ENCODE assay signal across 1 cellular context in the genomic region with DNA sequence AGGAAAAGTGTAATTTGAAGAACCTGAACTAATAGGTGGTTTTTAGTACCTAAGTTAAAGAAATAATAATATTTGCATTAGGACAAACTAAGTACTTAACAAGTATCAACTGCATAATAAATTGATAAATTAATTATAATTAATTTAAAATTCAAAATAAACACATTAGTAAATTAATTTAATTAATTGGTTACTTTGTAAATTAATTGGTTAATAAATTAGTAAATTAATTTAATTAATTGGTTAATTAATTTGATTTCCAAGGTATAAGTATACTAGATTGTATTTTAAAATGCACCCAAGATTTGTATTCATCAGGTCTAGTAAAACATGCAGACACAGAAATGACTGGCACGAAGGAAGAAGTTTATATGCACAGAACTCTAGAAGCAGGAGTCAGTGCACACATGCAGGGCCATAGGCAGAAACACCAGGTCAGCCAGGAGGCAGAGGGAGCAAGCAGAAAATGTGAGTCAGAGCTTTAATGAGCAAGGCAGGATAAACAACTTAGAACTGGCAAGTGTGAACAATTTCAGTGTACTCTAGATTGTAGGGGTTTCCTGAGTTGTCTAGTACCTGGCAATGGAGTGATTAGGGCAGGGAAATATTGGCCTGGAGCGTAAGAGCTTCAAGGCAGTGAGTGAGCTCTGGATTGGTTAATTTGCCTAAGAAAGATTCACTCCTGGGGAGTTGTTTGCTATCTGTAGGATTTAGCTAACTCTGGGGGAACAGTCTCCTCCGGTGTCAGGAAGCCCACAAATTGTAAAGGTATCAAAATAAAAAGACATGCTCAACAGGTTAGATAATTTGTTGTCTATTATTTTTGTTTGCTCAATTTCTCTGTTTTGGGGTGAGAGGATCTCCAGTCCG.
TF ChIP-seq lines count a peak whose summit lies in the region.

No MANE protein-coding gene starts in this region.

TF ChIP-seq in H1, 55 proteins besides CTCF, POLR2A, EP300 and RAD21 (continued from another document):
- TF ChIP-seq TBP (IDR thresholded peaks at IDR 0.05; ENCODE audit: low read depth, low read length) = no peak
- no peak for TF ChIP-seq ASH2L (IDR thresholded peaks at IDR 0.05; ENCODE audit: low read length)
- TF ChIP-seq SP4 (IDR thresholded peaks at IDR 0.05; ENCODE audit: low read length) = no peak
- no peak for TF ChIP-seq CBX8 (IDR thresholded peaks at IDR 0.05; ENCODE audit: borderline replicate concordance, low read depth, low read length)
- no peak for TF ChIP-seq SAP30 (IDR thresholded peaks at IDR 0.05; ENCODE audit: insufficient read depth, insufficient replicate concordance, low read length)
- no peak for TF ChIP-seq ZNF274 (IDR thresholded peaks at IDR 0.05; ENCODE audit: borderline replicate concordance, extremely low read depth, low read length)
- TF ChIP-seq CHD1 (IDR thresholded peaks at IDR 0.05; ENCODE audit: low read depth, low read length) = no peak
- no peak for TF ChIP-seq HDAC2 (IDR thresholded peaks at IDR 0.05; ENCODE audit: borderline replicate concordance in 1 of 2, low read depth in 2 of 2, low read length in 2 of 2)
- no peak for TF ChIP-seq HDAC6 (IDR thresholded peaks at IDR 0.05; ENCODE audit: low read depth, low read length)
- TF ChIP-seq RFX5 (IDR thresholded peaks at IDR 0.05; ENCODE audit: borderline replicate concordance, low read depth, low read length) = no peak
- no peak for TF ChIP-seq CTBP2 (IDR thresholded peaks at IDR 0.05; ENCODE audit: borderline replicate concordance, insufficient read depth, insufficient read length, low read length)
- TF ChIP-seq, protein P1, sequence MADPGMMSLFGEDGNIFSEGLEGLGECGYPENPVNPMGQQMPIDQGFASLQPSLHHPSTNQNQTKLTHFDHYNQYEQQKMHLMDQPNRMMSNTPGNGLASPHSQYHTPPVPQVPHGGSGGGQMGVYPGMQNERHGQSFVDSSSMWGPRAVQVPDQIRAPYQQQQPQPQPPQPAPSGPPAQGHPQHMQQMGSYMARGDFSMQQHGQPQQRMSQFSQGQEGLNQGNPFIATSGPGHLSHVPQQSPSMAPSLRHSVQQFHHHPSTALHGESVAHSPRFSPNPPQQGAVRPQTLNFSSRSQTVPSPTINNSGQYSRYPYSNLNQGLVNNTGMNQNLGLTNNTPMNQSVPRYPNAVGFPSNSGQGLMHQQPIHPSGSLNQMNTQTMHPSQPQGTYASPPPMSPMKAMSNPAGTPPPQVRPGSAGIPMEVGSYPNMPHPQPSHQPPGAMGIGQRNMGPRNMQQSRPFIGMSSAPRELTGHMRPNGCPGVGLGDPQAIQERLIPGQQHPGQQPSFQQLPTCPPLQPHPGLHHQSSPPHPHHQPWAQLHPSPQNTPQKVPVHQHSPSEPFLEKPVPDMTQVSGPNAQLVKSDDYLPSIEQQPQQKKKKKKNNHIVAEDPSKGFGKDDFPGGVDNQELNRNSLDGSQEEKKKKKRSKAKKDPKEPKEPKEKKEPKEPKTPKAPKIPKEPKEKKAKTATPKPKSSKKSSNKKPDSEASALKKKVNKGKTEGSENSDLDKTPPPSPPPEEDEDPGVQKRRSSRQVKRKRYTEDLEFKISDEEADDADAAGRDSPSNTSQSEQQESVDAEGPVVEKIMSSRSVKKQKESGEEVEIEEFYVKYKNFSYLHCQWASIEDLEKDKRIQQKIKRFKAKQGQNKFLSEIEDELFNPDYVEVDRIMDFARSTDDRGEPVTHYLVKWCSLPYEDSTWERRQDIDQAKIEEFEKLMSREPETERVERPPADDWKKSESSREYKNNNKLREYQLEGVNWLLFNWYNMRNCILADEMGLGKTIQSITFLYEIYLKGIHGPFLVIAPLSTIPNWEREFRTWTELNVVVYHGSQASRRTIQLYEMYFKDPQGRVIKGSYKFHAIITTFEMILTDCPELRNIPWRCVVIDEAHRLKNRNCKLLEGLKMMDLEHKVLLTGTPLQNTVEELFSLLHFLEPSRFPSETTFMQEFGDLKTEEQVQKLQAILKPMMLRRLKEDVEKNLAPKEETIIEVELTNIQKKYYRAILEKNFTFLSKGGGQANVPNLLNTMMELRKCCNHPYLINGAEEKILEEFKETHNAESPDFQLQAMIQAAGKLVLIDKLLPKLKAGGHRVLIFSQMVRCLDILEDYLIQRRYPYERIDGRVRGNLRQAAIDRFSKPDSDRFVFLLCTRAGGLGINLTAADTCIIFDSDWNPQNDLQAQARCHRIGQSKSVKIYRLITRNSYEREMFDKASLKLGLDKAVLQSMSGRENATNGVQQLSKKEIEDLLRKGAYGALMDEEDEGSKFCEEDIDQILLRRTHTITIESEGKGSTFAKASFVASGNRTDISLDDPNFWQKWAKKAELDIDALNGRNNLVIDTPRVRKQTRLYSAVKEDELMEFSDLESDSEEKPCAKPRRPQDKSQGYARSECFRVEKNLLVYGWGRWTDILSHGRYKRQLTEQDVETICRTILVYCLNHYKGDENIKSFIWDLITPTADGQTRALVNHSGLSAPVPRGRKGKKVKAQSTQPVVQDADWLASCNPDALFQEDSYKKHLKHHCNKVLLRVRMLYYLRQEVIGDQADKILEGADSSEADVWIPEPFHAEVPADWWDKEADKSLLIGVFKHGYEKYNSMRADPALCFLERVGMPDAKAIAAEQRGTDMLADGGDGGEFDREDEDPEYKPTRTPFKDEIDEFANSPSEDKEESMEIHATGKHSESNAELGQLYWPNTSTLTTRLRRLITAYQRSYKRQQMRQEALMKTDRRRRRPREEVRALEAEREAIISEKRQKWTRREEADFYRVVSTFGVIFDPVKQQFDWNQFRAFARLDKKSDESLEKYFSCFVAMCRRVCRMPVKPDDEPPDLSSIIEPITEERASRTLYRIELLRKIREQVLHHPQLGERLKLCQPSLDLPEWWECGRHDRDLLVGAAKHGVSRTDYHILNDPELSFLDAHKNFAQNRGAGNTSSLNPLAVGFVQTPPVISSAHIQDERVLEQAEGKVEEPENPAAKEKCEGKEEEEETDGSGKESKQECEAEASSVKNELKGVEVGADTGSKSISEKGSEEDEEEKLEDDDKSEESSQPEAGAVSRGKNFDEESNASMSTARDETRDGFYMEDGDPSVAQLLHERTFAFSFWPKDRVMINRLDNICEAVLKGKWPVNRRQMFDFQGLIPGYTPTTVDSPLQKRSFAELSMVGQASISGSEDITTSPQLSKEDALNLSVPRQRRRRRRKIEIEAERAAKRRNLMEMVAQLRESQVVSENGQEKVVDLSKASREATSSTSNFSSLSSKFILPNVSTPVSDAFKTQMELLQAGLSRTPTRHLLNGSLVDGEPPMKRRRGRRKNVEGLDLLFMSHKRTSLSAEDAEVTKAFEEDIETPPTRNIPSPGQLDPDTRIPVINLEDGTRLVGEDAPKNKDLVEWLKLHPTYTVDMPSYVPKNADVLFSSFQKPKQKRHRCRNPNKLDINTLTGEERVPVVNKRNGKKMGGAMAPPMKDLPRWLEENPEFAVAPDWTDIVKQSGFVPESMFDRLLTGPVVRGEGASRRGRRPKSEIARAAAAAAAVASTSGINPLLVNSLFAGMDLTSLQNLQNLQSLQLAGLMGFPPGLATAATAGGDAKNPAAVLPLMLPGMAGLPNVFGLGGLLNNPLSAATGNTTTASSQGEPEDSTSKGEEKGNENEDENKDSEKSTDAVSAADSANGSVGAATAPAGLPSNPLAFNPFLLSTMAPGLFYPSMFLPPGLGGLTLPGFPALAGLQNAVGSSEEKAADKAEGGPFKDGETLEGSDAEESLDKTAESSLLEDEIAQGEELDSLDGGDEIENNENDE (IDR thresholded peaks at IDR 0.05; ENCODE audit: insufficient replicate concordance, low read length) = no peak
- TF ChIP-seq FOSL1 (IDR thresholded peaks at IDR 0.05; ENCODE audit: insufficient read depth, low read depth, low read length) = no peak
- TF ChIP-seq, protein P2, sequence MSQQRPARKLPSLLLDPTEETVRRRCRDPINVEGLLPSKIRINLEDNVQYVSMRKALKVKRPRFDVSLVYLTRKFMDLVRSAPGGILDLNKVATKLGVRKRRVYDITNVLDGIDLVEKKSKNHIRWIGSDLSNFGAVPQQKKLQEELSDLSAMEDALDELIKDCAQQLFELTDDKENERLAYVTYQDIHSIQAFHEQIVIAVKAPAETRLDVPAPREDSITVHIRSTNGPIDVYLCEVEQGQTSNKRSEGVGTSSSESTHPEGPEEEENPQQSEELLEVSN (IDR thresholded peaks at IDR 0.05) = no peak
